In genomic region chr5:10283927-10284635, GRCh38 we compare ENCODE assay signal across 8 cellular contexts. TPM values are rescaled to one million over a fixed set of nuclear protein-coding genes. Genes with fewer than 3 reads are reported as not detected.
DNase-seq lines count a peak whose midpoint lies in the region; ATAC-seq and TF ChIP-seq lines count a peak whose summit lies in the region.

No MANE protein-coding gene starts in this region.

- H3K4me1 ChIP-seq in left lung, result peaks cover 5 to 8% of the 10 kb centered on the region in 2 donors

- no peaks in the 10 kb centered on the region for H3K27me3 ChIP-seq in left lung

- H3K36me3 Mint-ChIP-seq in central memory CD8-positive, alpha-beta T cell (ENCODE audit: insufficient read depth), result no peaks in the 10 kb centered on the region

- H3K4me3 Mint-ChIP-seq in central memory CD8-positive, alpha-beta T cell, result no peak overlapping the region

- no peaks in the 10 kb centered on the region for H3K27me3 Mint-ChIP-seq in central memory CD8-positive, alpha-beta T cell

- DNase-seq in NCI-H345 treated with DMSO at 0.1 percent for 48 hours (lab: John Stamatoyannopoulos, UW; ENCODE audit: unreplicated experiment) (peak; percentile 86), left lung (peak; percentile 84 to 96)
- peak; percentile 64 for DNase-seq in activated CD4-positive, alpha-beta T cell treated with anti-CD3 and anti-CD28 coated beads for 1 hour
- peak; percentile 53 to 73 for DNase-seq in central memory CD8-positive, alpha-beta T cell (ENCODE audit: low spot score in 2 of 2)
- DNase-seq in stimulated activated CD4-positive, alpha-beta T cell treated with anti-CD3 and anti-CD28 coated beads, Interleukin-4, amount 100 ng/mL, for 4 hours, result peak; percentile 61 to 76

- H3K9me3 ChIP-seq in left lung, result no peaks in the 10 kb centered on the region

- TF ChIP-seq CTCF in C4-2B (conservative IDR thresholded peaks at IDR 0.05), result peak; percentile 94
- peak; percentile 93 to 94 for TF ChIP-seq CTCF in left lung (IDR thresholded peaks at IDR 0.05)

- H3K27ac ChIP-seq in C4-2B, result no peak overlapping the region
- H3K27ac ChIP-seq in left lung, result no peak overlapping the region

- H3K4me1 Mint-ChIP-seq in central memory CD8-positive, alpha-beta T cell, result no peaks in the 10 kb centered on the region

- H3K27ac Mint-ChIP-seq in central memory CD8-positive, alpha-beta T cell (ENCODE audit: low read depth), result no peak overlapping the region

- no peaks in the 10 kb centered on the region for H3K36me3 ChIP-seq in left lung

- no peaks in the 10 kb centered on the region for H3K9me3 Mint-ChIP-seq in central memory CD8-positive, alpha-beta T cell

- intact Hi-C loops in left lung (cut with DNase I), result loop anchor here in 1 of 2 donors (10.0 kb wide), 1 partner anchor 141 kb away; no protein-coding TSS in a partner anchor

- no peak overlapping the region for H3K4me3 ChIP-seq in left lung

- ATAC-seq in GM19324 (IDR thresholded peaks at IDR 0.05; ENCODE audit: low FRiP score, unreplicated experiment) (peak; percentile 94), HG03342 (IDR thresholded peaks at IDR 0.05; ENCODE audit: unreplicated experiment) (peak; percentile 95), left lung (peak; percentile 95)
- peak; percentile 78 for ATAC-seq in central memory CD8-positive, alpha-beta T cell (replicated peaks; ENCODE audit: extremely low read depth, poor library complexity, severe bottlenecking)

RNA-seq across cellular contexts. Expression of gene CMBL, which starts 23.6 kb away (rescaled TPM):
- total RNA-seq in left lung, result 10 to 100 TPM; 19.2 to 26.9 TPM

RNA-seq across cellular contexts. Expression of gene CCT5, which starts 34.0 kb away (rescaled TPM):
- 100 to 1,000 TPM; 127 to 219 TPM for total RNA-seq in left lung

RNA-seq across cellular contexts. Expression of gene ATPSCKMT, which starts 34.4 kb away (rescaled TPM):
- total RNA-seq in left lung, result 10 to 100 TPM; 16.5 to 21.3 TPM
